1 cellular context compared by ENCODE assay signal in the genomic region with DNA sequence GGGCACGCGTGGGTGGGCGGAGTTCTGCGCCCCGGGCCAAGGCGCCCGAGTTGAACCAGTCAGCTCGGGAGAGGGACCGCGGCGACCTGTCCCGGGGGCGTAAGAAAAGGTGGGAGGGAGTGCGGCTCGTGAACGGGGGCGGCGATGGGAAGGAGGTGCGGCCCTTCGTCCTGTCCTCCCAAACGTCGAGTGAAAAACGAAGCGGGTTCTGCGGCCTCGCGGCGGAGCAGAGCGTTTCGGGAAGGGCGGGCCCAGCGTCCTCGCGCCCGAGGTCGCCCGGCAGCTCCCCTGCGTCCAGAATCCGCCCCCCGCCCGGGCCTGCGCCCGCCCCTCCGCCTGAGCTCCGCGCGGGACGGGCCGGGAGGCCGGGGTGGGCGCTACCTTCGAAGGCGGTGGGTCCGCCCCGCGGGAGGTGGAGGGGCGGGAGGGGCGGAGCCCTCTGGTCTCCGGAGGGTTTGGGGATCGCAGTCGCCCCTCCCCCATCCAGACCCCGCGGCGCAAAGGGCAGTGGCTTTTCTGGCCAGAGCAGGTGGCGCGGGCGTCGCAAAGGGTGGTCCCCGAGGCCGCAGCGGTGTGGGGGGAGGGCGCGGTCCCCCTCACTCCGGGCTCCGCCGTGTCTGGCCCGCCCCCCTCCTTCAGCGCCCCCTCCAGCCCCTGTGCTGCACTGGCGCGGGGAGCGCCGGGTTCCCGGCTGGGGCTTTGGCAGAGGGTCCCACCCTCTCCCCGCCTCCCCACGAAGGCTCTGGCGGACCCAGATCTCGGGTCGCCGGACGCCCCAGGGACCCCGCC.
TF ChIP-seq lines count a peak whose summit lies in the region.

No MANE protein-coding gene starts in this region.

TF ChIP-seq in HepG2, 621 proteins besides CTCF, POLR2A, EP300 and RAD21 (continued from another document and continues in another):
- TF ChIP-seq, protein P1, sequence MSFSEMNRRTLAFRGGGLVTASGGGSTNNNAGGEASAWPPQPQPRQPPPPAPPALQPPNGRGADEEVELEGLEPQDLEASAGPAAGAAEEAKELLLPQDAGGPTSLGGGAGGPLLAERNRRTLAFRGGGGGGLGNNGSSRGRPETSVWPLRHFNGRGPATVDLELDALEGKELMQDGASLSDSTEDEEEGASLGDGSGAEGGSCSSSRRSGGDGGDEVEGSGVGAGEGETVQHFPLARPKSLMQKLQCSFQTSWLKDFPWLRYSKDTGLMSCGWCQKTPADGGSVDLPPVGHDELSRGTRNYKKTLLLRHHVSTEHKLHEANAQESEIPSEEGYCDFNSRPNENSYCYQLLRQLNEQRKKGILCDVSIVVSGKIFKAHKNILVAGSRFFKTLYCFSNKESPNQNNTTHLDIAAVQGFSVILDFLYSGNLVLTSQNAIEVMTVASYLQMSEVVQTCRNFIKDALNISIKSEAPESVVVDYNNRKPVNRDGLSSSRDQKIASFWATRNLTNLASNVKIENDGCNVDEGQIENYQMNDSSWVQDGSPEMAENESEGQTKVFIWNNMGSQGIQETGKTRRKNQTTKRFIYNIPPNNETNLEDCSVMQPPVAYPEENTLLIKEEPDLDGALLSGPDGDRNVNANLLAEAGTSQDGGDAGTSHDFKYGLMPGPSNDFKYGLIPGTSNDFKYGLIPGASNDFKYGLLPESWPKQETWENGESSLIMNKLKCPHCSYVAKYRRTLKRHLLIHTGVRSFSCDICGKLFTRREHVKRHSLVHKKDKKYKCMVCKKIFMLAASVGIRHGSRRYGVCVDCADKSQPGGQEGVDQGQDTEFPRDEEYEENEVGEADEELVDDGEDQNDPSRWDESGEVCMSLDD (CRISPR knock-in tag; IDR thresholded peaks at IDR 0.05; ENCODE audit: borderline replicate concordance) = no peak
- TF ChIP-seq ZSCAN20 (CRISPR knock-in tag; IDR thresholded peaks at IDR 0.05; ENCODE audit: borderline replicate concordance) (peak; percentile 94; the same call in 1 of the 2 replicates), ZNF737 (CRISPR knock-in tag; IDR thresholded peaks at IDR 0.05; ENCODE audit: borderline replicate concordance) (no peak), ZNF615 (CRISPR knock-in tag; IDR thresholded peaks at IDR 0.05; ENCODE audit: borderline replicate concordance) (no peak), HOXA5 (CRISPR knock-in tag; IDR thresholded peaks at IDR 0.05) (no peak), ZNF678 (CRISPR knock-in tag; IDR thresholded peaks at IDR 0.05) (no peak), KLF11 (CRISPR knock-in tag; IDR thresholded peaks at IDR 0.05) (no peak), RBM22 (optimal IDR thresholded peaks at IDR 0.05; ENCODE audit: low read length) (no peak), SPEN (CRISPR knock-in tag; IDR thresholded peaks at IDR 0.05; ENCODE audit: low read depth) (peak; percentile 74), ARNT2 (CRISPR knock-in tag; IDR thresholded peaks at IDR 0.05; ENCODE audit: low read depth) (peak; percentile 81), SIN3A (IDR thresholded peaks at IDR 0.05; ENCODE audit: borderline replicate concordance, low read depth, low read length) (no peak), POLR2AphosphoS5 (IDR thresholded peaks at IDR 0.05; ENCODE audit: low read depth, low read length) (peak; percentile 54), ZSCAN21 (CRISPR knock-in tag; IDR thresholded peaks at IDR 0.05; ENCODE audit: borderline replicate concordance) (no peak; the same call in 1 of the 2 replicates), RELA (CRISPR knock-in tag; IDR thresholded peaks at IDR 0.05) (no peak), NR2C2 (CRISPR knock-in tag; IDR thresholded peaks at IDR 0.05; ENCODE audit: borderline replicate concordance) (no peak; the same call in 1 of the 2 replicates), ZNF34 (CRISPR knock-in tag; IDR thresholded peaks at IDR 0.05; ENCODE audit: borderline replicate concordance) (0 out of 2 replicates have a peak, but pooled peaks have one; percentile 72), ZNF781 (CRISPR knock-in tag; IDR thresholded peaks at IDR 0.05; ENCODE audit: borderline replicate concordance, not compliant biosample characterization) (no peak), ZNF253 (CRISPR knock-in tag; IDR thresholded peaks at IDR 0.05; ENCODE audit: borderline replicate concordance) (no peak; the same call in 1 of the 2 replicates), ZNF782 (CRISPR knock-in tag; IDR thresholded peaks at IDR 0.05; ENCODE audit: borderline replicate concordance) (0 out of 2 replicates have a peak, but pooled peaks have one; percentile 21), CCDC6 (CRISPR knock-in tag; IDR thresholded peaks at IDR 0.05) (0 out of 2 replicates have a peak, but pooled peaks have one; percentile 68), KLF6 (CRISPR knock-in tag; IDR thresholded peaks at IDR 0.05) (no peak)
- TF ChIP-seq, protein P2, sequence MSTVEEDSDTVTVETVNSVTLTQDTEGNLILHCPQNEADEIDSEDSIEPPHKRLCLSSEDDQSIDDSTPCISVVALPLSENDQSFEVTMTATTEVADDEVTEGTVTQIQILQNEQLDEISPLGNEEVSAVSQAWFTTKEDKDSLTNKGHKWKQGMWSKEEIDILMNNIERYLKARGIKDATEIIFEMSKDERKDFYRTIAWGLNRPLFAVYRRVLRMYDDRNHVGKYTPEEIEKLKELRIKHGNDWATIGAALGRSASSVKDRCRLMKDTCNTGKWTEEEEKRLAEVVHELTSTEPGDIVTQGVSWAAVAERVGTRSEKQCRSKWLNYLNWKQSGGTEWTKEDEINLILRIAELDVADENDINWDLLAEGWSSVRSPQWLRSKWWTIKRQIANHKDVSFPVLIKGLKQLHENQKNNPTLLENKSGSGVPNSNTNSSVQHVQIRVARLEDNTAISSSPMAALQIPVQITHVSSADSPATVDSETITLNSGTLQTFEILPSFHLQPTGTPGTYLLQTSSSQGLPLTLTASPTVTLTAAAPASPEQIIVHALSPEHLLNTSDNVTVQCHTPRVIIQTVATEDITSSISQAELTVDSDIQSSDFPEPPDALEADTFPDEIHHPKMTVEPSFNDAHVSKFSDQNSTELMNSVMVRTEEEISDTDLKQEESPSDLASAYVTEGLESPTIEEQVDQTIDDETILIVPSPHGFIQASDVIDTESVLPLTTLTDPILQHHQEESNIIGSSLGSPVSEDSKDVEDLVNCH (CRISPR knock-in tag; IDR thresholded peaks at IDR 0.05) = no peak
- TF ChIP-seq, protein P3, sequence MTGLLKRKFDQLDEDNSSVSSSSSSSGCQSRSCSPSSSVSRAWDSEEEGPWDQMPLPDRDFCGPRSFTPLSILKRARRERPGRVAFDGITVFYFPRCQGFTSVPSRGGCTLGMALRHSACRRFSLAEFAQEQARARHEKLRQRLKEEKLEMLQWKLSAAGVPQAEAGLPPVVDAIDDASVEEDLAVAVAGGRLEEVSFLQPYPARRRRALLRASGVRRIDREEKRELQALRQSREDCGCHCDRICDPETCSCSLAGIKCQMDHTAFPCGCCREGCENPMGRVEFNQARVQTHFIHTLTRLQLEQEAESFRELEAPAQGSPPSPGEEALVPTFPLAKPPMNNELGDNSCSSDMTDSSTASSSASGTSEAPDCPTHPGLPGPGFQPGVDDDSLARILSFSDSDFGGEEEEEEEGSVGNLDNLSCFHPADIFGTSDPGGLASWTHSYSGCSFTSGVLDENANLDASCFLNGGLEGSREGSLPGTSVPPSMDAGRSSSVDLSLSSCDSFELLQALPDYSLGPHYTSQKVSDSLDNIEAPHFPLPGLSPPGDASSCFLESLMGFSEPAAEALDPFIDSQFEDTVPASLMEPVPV (CRISPR knock-in tag; IDR thresholded peaks at IDR 0.05) = peak; percentile 19; the same call in 1 of the 2 replicates
- TF ChIP-seq, protein P4, sequence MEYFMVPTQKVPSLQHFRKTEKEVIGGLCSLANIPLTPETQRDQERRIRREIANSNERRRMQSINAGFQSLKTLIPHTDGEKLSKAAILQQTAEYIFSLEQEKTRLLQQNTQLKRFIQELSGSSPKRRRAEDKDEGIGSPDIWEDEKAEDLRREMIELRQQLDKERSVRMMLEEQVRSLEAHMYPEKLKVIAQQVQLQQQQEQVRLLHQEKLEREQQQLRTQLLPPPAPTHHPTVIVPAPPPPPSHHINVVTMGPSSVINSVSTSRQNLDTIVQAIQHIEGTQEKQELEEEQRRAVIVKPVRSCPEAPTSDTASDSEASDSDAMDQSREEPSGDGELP (IDR thresholded peaks at IDR 0.05; ENCODE audit: borderline replicate concordance, low read depth) = peak; percentile 28; the same call in 1 of the 2 replicates
- TF ChIP-seq, protein P5, sequence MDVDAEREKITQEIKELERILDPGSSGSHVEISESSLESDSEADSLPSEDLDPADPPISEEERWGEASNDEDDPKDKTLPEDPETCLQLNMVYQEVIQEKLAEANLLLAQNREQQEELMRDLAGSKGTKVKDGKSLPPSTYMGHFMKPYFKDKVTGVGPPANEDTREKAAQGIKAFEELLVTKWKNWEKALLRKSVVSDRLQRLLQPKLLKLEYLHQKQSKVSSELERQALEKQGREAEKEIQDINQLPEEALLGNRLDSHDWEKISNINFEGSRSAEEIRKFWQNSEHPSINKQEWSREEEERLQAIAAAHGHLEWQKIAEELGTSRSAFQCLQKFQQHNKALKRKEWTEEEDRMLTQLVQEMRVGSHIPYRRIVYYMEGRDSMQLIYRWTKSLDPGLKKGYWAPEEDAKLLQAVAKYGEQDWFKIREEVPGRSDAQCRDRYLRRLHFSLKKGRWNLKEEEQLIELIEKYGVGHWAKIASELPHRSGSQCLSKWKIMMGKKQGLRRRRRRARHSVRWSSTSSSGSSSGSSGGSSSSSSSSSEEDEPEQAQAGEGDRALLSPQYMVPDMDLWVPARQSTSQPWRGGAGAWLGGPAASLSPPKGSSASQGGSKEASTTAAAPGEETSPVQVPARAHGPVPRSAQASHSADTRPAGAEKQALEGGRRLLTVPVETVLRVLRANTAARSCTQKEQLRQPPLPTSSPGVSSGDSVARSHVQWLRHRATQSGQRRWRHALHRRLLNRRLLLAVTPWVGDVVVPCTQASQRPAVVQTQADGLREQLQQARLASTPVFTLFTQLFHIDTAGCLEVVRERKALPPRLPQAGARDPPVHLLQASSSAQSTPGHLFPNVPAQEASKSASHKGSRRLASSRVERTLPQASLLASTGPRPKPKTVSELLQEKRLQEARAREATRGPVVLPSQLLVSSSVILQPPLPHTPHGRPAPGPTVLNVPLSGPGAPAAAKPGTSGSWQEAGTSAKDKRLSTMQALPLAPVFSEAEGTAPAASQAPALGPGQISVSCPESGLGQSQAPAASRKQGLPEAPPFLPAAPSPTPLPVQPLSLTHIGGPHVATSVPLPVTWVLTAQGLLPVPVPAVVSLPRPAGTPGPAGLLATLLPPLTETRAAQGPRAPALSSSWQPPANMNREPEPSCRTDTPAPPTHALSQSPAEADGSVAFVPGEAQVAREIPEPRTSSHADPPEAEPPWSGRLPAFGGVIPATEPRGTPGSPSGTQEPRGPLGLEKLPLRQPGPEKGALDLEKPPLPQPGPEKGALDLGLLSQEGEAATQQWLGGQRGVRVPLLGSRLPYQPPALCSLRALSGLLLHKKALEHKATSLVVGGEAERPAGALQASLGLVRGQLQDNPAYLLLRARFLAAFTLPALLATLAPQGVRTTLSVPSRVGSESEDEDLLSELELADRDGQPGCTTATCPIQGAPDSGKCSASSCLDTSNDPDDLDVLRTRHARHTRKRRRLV (CRISPR knock-in tag; IDR thresholded peaks at IDR 0.05) = 0 out of 2 replicates have a peak, but pooled peaks have one; percentile 8
- TF ChIP-seq, protein P6, sequence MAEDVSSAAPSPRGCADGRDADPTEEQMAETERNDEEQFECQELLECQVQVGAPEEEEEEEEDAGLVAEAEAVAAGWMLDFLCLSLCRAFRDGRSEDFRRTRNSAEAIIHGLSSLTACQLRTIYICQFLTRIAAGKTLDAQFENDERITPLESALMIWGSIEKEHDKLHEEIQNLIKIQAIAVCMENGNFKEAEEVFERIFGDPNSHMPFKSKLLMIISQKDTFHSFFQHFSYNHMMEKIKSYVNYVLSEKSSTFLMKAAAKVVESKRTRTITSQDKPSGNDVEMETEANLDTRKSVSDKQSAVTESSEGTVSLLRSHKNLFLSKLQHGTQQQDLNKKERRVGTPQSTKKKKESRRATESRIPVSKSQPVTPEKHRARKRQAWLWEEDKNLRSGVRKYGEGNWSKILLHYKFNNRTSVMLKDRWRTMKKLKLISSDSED (CRISPR knock-in tag; IDR thresholded peaks at IDR 0.05) = no peak
- TF ChIP-seq, protein P7, sequence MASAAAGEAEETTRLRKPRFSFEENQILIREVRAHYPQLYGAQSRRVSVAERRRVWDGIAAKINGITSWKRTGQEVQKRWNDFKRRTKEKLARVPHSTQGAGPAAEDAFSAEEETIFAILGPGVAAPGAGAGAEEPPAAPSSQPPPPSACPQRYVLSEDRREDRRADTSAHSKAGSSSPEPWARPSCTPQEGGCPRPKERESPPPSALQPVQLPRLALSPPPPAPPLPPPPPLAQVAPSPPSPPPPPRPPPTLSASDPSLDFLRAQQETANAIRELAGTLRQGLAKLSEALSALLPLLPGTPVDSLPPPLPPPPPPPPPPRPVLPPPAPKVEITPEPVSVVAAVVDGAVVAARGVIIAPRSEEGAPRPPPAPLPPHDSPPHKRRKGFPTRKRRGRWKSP (CRISPR knock-in tag; IDR thresholded peaks at IDR 0.05) = 0 out of 2 replicates have a peak, but pooled peaks have one; percentile 27
- TF ChIP-seq, protein P8, sequence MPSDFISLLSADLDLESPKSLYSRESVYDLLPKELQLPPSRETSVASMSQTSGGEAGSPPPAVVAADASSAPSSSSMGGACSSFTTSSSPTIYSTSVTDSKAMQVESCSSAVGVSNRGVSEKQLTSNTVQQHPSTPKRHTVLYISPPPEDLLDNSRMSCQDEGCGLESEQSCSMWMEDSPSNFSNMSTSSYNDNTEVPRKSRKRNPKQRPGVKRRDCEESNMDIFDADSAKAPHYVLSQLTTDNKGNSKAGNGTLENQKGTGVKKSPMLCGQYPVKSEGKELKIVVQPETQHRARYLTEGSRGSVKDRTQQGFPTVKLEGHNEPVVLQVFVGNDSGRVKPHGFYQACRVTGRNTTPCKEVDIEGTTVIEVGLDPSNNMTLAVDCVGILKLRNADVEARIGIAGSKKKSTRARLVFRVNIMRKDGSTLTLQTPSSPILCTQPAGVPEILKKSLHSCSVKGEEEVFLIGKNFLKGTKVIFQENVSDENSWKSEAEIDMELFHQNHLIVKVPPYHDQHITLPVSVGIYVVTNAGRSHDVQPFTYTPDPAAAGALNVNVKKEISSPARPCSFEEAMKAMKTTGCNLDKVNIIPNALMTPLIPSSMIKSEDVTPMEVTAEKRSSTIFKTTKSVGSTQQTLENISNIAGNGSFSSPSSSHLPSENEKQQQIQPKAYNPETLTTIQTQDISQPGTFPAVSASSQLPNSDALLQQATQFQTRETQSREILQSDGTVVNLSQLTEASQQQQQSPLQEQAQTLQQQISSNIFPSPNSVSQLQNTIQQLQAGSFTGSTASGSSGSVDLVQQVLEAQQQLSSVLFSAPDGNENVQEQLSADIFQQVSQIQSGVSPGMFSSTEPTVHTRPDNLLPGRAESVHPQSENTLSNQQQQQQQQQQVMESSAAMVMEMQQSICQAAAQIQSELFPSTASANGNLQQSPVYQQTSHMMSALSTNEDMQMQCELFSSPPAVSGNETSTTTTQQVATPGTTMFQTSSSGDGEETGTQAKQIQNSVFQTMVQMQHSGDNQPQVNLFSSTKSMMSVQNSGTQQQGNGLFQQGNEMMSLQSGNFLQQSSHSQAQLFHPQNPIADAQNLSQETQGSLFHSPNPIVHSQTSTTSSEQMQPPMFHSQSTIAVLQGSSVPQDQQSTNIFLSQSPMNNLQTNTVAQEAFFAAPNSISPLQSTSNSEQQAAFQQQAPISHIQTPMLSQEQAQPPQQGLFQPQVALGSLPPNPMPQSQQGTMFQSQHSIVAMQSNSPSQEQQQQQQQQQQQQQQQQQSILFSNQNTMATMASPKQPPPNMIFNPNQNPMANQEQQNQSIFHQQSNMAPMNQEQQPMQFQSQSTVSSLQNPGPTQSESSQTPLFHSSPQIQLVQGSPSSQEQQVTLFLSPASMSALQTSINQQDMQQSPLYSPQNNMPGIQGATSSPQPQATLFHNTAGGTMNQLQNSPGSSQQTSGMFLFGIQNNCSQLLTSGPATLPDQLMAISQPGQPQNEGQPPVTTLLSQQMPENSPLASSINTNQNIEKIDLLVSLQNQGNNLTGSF (CRISPR knock-in tag; IDR thresholded peaks at IDR 0.05) = 0 out of 2 replicates have a peak, but pooled peaks have one; percentile 69
